In genomic region chr4:85776579-85776978, GRCh38 we compare ENCODE assay signal across 17 cellular contexts.
DNase-seq lines count a peak whose midpoint lies in the region; ATAC-seq, FAIRE-seq and TF ChIP-seq lines count a peak whose summit lies in the region.
"Had no signal": no experiment of that assay in that cellular context is flagged by ENCODE, and none has a peak within 500 bp of the region (broad histone marks: within the 10 kb centered on the region; RNA-seq: fewer than 3 reads in every experiment).

No MANE protein-coding gene starts in this region.

- ATAC-seq in RWPE2 (ENCODE audit: low read depth): peak; percentile 98
- peak; percentile 100 for ATAC-seq in foreskin keratinocyte
- ATAC-seq: A549 had no signal

- H3K4me3 ChIP-seq in RWPE2 (ENCODE audit: severe bottlenecking) (no peak overlapping the region), MG63 (no peak overlapping the region)
- H3K4me3 ChIP-seq: A549, tibial artery had no signal

- no peak for FAIRE-seq in frontal cortex (lab: Jason Lieb, UNC)
- FAIRE-seq: A549, H1 had no signal

- H3K4me1 ChIP-seq in RWPE2 (ENCODE audit: insufficient read depth, poor library complexity, severe bottlenecking) (peaks cover 33% of the 10 kb centered on the region), foreskin keratinocyte (peaks cover 16% of the 10 kb centered on the region)

- TF ChIP-seq CTCF in RWPE2 (IDR thresholded peaks at IDR 0.05; ENCODE audit: poor library complexity, severe bottlenecking) (no peak), foreskin keratinocyte (conservative IDR thresholded peaks at IDR 0.05) (no peak)

- H3K27me3 ChIP-seq in RWPE2 (ENCODE audit: insufficient read depth, poor library complexity, severe bottlenecking): no peaks in the 10 kb centered on the region
- no peaks in the 10 kb centered on the region for H3K27me3 ChIP-seq in foreskin keratinocyte
- H3K27me3 ChIP-seq in MG63: no peaks in the 10 kb centered on the region
- H3K27me3 ChIP-seq: tibial artery had no signal

- H3K36me3 ChIP-seq in RWPE2 (ENCODE audit: low read depth) (no peaks in the 10 kb centered on the region), MG63 (no peaks in the 10 kb centered on the region)
- H3K36me3 ChIP-seq: tibial artery had no signal

- H3K9me3 ChIP-seq in RWPE2 (ENCODE audit: severe bottlenecking) (no peaks in the 10 kb centered on the region), MG63 (no peaks in the 10 kb centered on the region)
- H3K9me3 ChIP-seq: A549, tibial artery had no signal

- peak; percentile 32 for DNase-seq in A172 (ENCODE audit: low spot score)
- DNase-seq in H4 (ENCODE audit: low spot score): peak; percentile 35
- no peak for DNase-seq in RWPE2 (ENCODE audit: low spot score)
- DNase-seq in foreskin keratinocyte: peak; percentile 68 to 87
- DNase-seq in MG63: no peak
- DNase-seq in frontal cortex (ENCODE audit: low spot score in 2 of 2): no peak
- no peak for DNase-seq in DMS114 treated with DMSO at 0.1 percent for 48 hours (lab: John Stamatoyannopoulos, UW; ENCODE audit: unreplicated experiment)
- no peak for DNase-seq in inferior parietal cortex (ENCODE audit: extremely low spot score)
- DNase-seq: activated CD4-positive, CD25-positive, alpha-beta regulatory T cell; effector memory CD4-positive, alpha-beta T cell; KBM-7; NCI-H1694 treated with DMSO at 0.1 percent for 48 hours; NCI-H82; nucleus accumbens; tibial artery had no signal

- peak overlapping the region; percentile 52 for H3K27ac ChIP-seq in RWPE2 (ENCODE audit: poor library complexity, severe bottlenecking)
- H3K27ac ChIP-seq in foreskin keratinocyte: no peak overlapping the region
- H3K27ac ChIP-seq: A549, tibial artery had no signal

Comparison
In these comparisons a context has a peak if more than half of its experiments do, and no peak if none do; other contexts are left out.
1. DNase-seq: peak in A172 (single experiment), H4 (single experiment) and foreskin keratinocyte (2 of 2); none in RWPE2 (single experiment), MG63 (single experiment), frontal cortex (0 of 2), DMS114 treated with DMSO at 0.1 percent for 48 hours (single experiment) and inferior parietal cortex (single experiment).